ENCODE assay signal across 8 cellular contexts in the genomic region with DNA sequence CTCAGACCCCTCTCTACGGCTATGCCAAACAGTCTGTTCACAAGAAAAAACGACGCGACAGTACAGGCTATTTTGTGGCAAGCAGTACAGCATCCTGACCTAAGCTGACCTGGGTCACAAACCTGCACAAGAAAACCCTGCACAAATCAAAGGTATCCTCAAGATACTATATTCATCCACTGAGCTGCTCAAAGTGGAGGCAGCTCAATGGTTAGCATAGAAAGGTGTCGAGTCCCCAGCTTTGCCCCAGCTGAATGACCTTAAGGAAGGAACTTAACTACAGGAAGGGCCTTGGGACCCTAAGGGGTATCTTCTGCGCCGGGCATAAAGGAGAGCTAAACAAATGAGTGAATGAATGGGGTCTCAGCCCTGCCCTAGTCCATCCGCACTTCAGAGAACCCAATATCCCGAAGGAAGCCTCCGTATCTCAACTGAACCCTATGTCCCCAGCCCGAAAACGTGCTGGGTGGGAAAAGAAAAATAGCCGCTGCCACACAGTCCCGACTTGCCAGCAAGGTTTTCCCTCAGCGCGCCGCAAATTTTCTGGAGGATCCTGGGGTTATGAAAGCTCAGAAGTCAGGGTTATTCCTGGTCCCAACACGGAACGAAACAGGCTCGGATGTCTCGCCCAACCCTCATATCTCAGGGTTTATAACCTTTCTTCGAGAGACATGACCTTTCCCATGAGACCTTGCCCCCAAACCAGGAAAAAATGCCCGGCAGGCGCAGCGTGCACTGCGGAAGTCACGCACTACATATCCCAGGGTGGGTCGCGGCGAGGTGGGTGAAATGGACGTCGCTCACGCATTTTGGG. TPM values are rescaled to one million over a fixed set of nuclear protein-coding genes. Genes with fewer than 3 reads are reported as not detected.
DNase-seq lines count a peak whose midpoint lies in the region; ATAC-seq and TF ChIP-seq lines count a peak whose summit lies in the region.

A gene with protein sequence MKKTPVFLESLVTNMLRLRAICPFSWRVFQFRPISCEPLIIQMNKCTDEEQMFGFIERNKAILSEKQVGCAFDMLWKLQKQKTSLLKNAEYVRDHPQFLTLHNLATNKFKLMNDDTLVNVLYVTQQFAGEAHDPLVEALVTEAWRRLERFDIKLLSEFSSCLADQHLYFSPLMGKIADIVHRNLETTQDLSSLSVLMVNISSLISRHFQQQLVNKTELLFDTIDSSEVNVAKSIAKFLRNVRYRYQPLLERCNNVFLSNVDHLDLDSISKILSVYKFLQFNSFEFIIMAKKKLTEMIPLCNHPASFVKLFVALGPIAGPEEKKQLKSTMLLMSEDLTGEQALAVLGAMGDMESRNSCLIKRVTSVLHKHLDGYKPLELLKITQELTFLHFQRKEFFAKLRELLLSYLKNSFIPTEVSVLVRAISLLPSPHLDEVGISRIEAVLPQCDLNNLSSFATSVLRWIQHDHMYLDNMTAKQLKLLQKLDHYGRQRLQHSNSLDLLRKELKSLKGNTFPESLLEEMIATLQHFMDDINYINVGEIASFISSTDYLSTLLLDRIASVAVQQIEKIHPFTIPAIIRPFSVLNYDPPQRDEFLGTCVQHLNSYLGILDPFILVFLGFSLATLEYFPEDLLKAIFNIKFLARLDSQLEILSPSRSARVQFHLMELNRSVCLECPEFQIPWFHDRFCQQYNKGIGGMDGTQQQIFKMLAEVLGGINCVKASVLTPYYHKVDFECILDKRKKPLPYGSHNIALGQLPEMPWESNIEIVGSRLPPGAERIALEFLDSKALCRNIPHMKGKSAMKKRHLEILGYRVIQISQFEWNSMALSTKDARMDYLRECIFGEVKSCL (minus strand): TSS at position 706 of the 814 bp plus-strand sequence. CDS start 1,836 bp downstream, outside the sequence.

- no peak for TF ChIP-seq CTCF in fibroblast of mammary gland (conservative IDR thresholded peaks at IDR 0.05; ENCODE audit: control insufficient read depth, insufficient read depth, low read depth, low read length)
- no peak for TF ChIP-seq CTCF in natural killer cell (IDR thresholded peaks at IDR 0.05)

- H3K4me3 Mint-ChIP-seq in natural killer cell = peak within 1 kb of the TSS; percentile 98

- no peaks in the 10 kb centered on the region for H3K27me3 ChIP-seq in Karpas-422 (ENCODE audit: low read length)

- peak within 1 kb of the TSS; percentile 92 for H2AFZ ChIP-seq in Karpas-422 (ENCODE audit: low read length)

- H4K20me1 ChIP-seq in Karpas-422 (ENCODE audit: insufficient read depth, low read depth, low read length) = no peaks in the 10 kb centered on the region

- H3K36me3 ChIP-seq in Karpas-422 (ENCODE audit: insufficient read depth, low read length) = no peaks in the 10 kb centered on the region

- no peaks in the 10 kb centered on the region for H3K27me3 Mint-ChIP-seq in natural killer cell (ENCODE audit: low read depth in 2 of 2)

- H3K9me2 ChIP-seq in Karpas-422 (replicated peaks; ENCODE audit: insufficient read depth, low read length) = no peaks in the 10 kb centered on the region

- H3K4me1 Mint-ChIP-seq in natural killer cell = peaks cover 12 to 14% of the 10 kb centered on the region in 2 donors

- H3K4me2 ChIP-seq in Karpas-422 (ENCODE audit: low read depth, low read length, poor library complexity, severe bottlenecking) = peak within 1 kb of the TSS; percentile 93

- ATAC-seq in GM21825 (IDR thresholded peaks at IDR 0.05; ENCODE audit: unreplicated experiment) (peak; percentile 98), natural killer cell (peak; percentile 100)

- intact Hi-C loops in natural killer cell (cut with micrococcal nuclease) = loop anchor here (1.0 kb wide), 1 partner anchor 11 kb away; a partner anchor contains a TSS

- H3K9me3 Mint-ChIP-seq in natural killer cell = no peaks in the 10 kb centered on the region

- peak within 1 kb of the TSS; percentile 48 for H3K27ac ChIP-seq in Karpas-422 (ENCODE audit: low read length)

- H3K79me2 ChIP-seq in Karpas-422 (ENCODE audit: low read length) = peaks cover 44% of the 10 kb centered on the region

- peak; percentile 92 for DNase-seq in DMS79 treated with DMSO at 0.1 percent for 48 hours (lab: John Stamatoyannopoulos, UW)
- DNase-seq in Karpas-422 = peak; percentile 98
- DNase-seq in RPMI8226 = peak; percentile 95
- peak; percentile 59 to 77 for DNase-seq in activated T-helper 1 cell treated with anti-CD3 and anti-CD28 coated beads, Interleukin-2, amount 50 U/mL, for 16 hours (ENCODE audit: low read depth in 1 of 2, low spot score in 1 of 2)
- peak; percentile 87 for DNase-seq in fibroblast of mammary gland (ENCODE audit: low read depth)
- peak; percentile 73 for DNase-seq in natural killer cell
- peak; percentile 85 for DNase-seq in stimulated activated naive CD4-positive, alpha-beta T cell treated with Interleukin-2 at 50 U/mL for 16 hours (lab: John Stamatoyannopoulos, UW)

- no peaks in the 10 kb centered on the region for H3K36me3 Mint-ChIP-seq in natural killer cell

- H3K9ac ChIP-seq in Karpas-422 (ENCODE audit: low read length) = peak within 1 kb of the TSS; percentile 83

- peak within 1 kb of the TSS; percentile 91 to 93 for H3K27ac Mint-ChIP-seq in natural killer cell

- peaks cover 20% of the 10 kb centered on the region for H3K4me1 ChIP-seq in Karpas-422 (ENCODE audit: low read length)

- H3K9me3 ChIP-seq in Karpas-422 (ENCODE audit: low read length) = no peaks in the 10 kb centered on the region

- peak within 1 kb of the TSS; percentile 74 for H3K4me3 ChIP-seq in Karpas-422 (ENCODE audit: low read length)
- H3K4me3 ChIP-seq in fibroblast of mammary gland (ENCODE audit: control insufficient read depth, low read depth, low read length) = peak within 1 kb of the TSS; percentile 94

RNA-seq across cellular contexts. Expression of the gene that starts here (rescaled TPM):
- total RNA-seq in Karpas-422 (2014; rRNA removed; shearing (Covaris generic); ENCODE audit: low replicate concordance) = 28.7 and 46.6 TPM in 2 replicates
- total RNA-seq in natural killer cell = 10 to 100 TPM; 10.9 to 14.1 (median 12.5) TPM

Comparison
In these comparisons a context has a peak if more than half of its experiments do, and no peak if none do; other contexts are left out.
1. Peak in every context shown above with its lines: DNase-seq, ATAC-seq, H3K4me3 ChIP-seq and H3K27ac ChIP-seq.